Comparison of ENCODE assay signal across 34 cellular contexts in genomic region chr7:148161771-148162170, GRCh38.
"Had no signal": no experiment of that assay in that cellular context is flagged by ENCODE, and none has a peak within 500 bp of the region (broad histone marks: within the 10 kb centered on the region; RNA-seq: fewer than 3 reads in every experiment).

No MANE protein-coding gene starts in this region.

- H3K36me3 ChIP-seq: brain microvascular endothelial cell, breast epithelium had no signal

- H3K27me3 ChIP-seq: body of pancreas, brain microvascular endothelial cell, breast epithelium had no signal

- H3K36me3 Mint-ChIP-seq: activated CD8-positive, alpha-beta memory T cell treated with anti-CD3 and anti-CD28 coated beads, Interleukin-2, amount 10 ng/mL, durations not matched to agents 7 days and 5 days; activated naive CD4-positive, alpha-beta T cell treated with anti-CD3 and anti-CD28 coated beads, Interleukin-2, amount 10 ng/mL, durations not matched to agents 7 days and 5 days; activated naive CD4-positive, alpha-beta T cell treated with anti-CD3 and anti-CD28 coated beads, Interleukin-2, amount 50 U/mL, for 24 hours; activated naive CD8-positive, alpha-beta T cell; activated naive CD8-positive, alpha-beta T cell treated with anti-CD3 and anti-CD28 coated beads, Interleukin-2, amount 10 ng/mL, durations not matched to agents 7 days and 5 days had no signal

- H3K4me1 ChIP-seq: breast epithelium had no signal

- H3K27me3 Mint-ChIP-seq: activated CD4-positive, alpha-beta memory T cell treated with anti-CD3 and anti-CD28 coated beads, Interleukin-2, amount 10 ng/mL, durations not matched to agents 7 days and 5 days; activated CD8-positive, alpha-beta memory T cell treated with anti-CD3 and anti-CD28 coated beads, Interleukin-2, amount 10 ng/mL, durations not matched to agents 7 days and 5 days; activated naive CD4-positive, alpha-beta T cell treated with anti-CD3 and anti-CD28 coated beads, Interleukin-2, amount 10 ng/mL, durations not matched to agents 7 days and 5 days; activated naive CD8-positive, alpha-beta T cell treated with anti-CD3 and anti-CD28 coated beads, Interleukin-2, amount 10 ng/mL, durations not matched to agents 7 days and 5 days had no signal

- DNase-seq: activated B cell treated with CpG ODN at 0.5 μM for 24 hours; activated CD4-positive, alpha-beta memory T cell treated with anti-CD3 and anti-CD28 coated beads, Interleukin-2, amount 10 ng/mL, durations not matched to agents 7 days and 5 days; activated CD4-positive, alpha-beta T cell treated with anti-CD3 and anti-CD28 coated beads for 48 hours; activated CD4-positive, alpha-beta T cell treated with anti-CD3 and anti-CD28 coated beads, Interleukin-2, amount 10 ng/mL, durations not matched to agents 7 days and 5 days; activated CD4-positive, alpha-beta T cell treated with anti-CD3 and anti-CD28 coated beads, Interleukin-2, amount 50 U/mL, for 48 hours; activated CD4-positive, CD25-positive, alpha-beta regulatory T cell treated with anti-CD3 and anti-CD28 coated beads, Interleukin-2, amount 50 U/mL, for 72 hours; activated CD8-positive, alpha-beta memory T cell treated with anti-CD3 and anti-CD28 coated beads for 24 hours; activated CD8-positive, alpha-beta memory T cell treated with anti-CD3 and anti-CD28 coated beads, Interleukin-2, amount 10 ng/mL, durations not matched to agents 7 days and 5 days; activated CD8-positive, alpha-beta memory T cell treated with anti-CD3 and anti-CD28 coated beads, Interleukin-2, amount 50 U/mL, for 48 hours; activated CD8-positive, alpha-beta T cell treated with anti-CD3 and anti-CD28 coated beads, Interleukin-2, amount 10 ng/mL, durations not matched to agents 7 days and 5 days; activated effector memory CD4-positive, alpha-beta T cell treated with Interleukin-2 at 50 U/mL for 16 hours; activated gamma-delta T cell; activated naive CD4-positive, alpha-beta T cell treated with anti-CD3 and anti-CD28 coated beads, Interleukin-2, amount 10 ng/mL, durations not matched to agents 7 days and 5 days; activated naive CD4-positive, alpha-beta T cell treated with Interleukin-2 at 50 U/mL for 16 hours; activated naive CD8-positive, alpha-beta T cell treated with anti-CD3 and anti-CD28 coated beads, Interleukin-2, amount 10 ng/mL, durations not matched to agents 7 days and 5 days; activated naive CD8-positive, alpha-beta T cell treated with anti-CD3 and anti-CD28 coated beads, Interleukin-2, amount 50 U/mL, for 24 hours; activated T-cell treated with anti-CD3 and anti-CD28 coated beads, Interleukin-2, amount 50 U/mL, for 24 hours; activated T-cell treated with anti-CD3 and anti-CD28 coated beads, Interleukin-2, amount 50 U/mL, for 48 hours; amniotic stem cell; aorta; body of pancreas; brain microvascular endothelial cell; central memory CD4-positive, alpha-beta T cell; SW 1271; T-helper 1 cell; T-helper 2 cell; T-helper 9 cell had no signal

- H3K4me1 Mint-ChIP-seq: activated B cell treated with CpG ODN at 0.5 μM for 24 hours; activated CD4-positive, alpha-beta memory T cell treated with anti-CD3 and anti-CD28 coated beads, Interleukin-2, amount 10 ng/mL, durations not matched to agents 7 days and 5 days; activated CD4-positive, alpha-beta T cell treated with anti-CD3 and anti-CD28 coated beads, Interleukin-2, amount 10 ng/mL, durations not matched to agents 7 days and 5 days; activated CD8-positive, alpha-beta memory T cell treated with anti-CD3 and anti-CD28 coated beads, Interleukin-2, amount 10 ng/mL, durations not matched to agents 7 days and 5 days; activated naive CD4-positive, alpha-beta T cell treated with anti-CD3 and anti-CD28 coated beads, Interleukin-2, amount 10 ng/mL, durations not matched to agents 7 days and 5 days; activated naive CD4-positive, alpha-beta T cell treated with anti-CD3 and anti-CD28 coated beads, Interleukin-2, amount 50 U/mL, for 24 hours; activated naive CD8-positive, alpha-beta T cell treated with anti-CD3 and anti-CD28 coated beads, Interleukin-2, amount 10 ng/mL, durations not matched to agents 7 days and 5 days; activated naive CD8-positive, alpha-beta T cell treated with anti-CD3 and anti-CD28 coated beads, Interleukin-2, amount 50 U/mL, for 24 hours had no signal

- H3K4me3 ChIP-seq: body of pancreas, breast epithelium had no signal

- H3K4me3 Mint-ChIP-seq: activated B cell treated with CpG ODN at 0.5 μM for 24 hours; activated CD4-positive, alpha-beta memory T cell treated with anti-CD3 and anti-CD28 coated beads, Interleukin-2, amount 10 ng/mL, durations not matched to agents 7 days and 5 days; activated CD4-positive, alpha-beta T cell treated with anti-CD3 and anti-CD28 coated beads, Interleukin-2, amount 10 ng/mL, durations not matched to agents 7 days and 5 days; activated CD8-positive, alpha-beta memory T cell treated with anti-CD3 and anti-CD28 coated beads, Interleukin-2, amount 10 ng/mL, durations not matched to agents 7 days and 5 days; activated CD8-positive, alpha-beta T cell treated with anti-CD3 and anti-CD28 coated beads, Interleukin-2, amount 10 ng/mL, durations not matched to agents 7 days and 5 days; activated naive CD4-positive, alpha-beta T cell treated with anti-CD3 and anti-CD28 coated beads, Interleukin-2, amount 10 ng/mL, durations not matched to agents 7 days and 5 days; activated naive CD4-positive, alpha-beta T cell treated with anti-CD3 and anti-CD28 coated beads, Interleukin-2, amount 50 U/mL, for 24 hours; activated naive CD8-positive, alpha-beta T cell; activated naive CD8-positive, alpha-beta T cell treated with anti-CD3 and anti-CD28 coated beads, Interleukin-2, amount 10 ng/mL, durations not matched to agents 7 days and 5 days; activated naive CD8-positive, alpha-beta T cell treated with anti-CD3 and anti-CD28 coated beads, Interleukin-2, amount 50 U/mL, for 24 hours; activated T-cell treated with anti-CD3 and anti-CD28 coated beads, Interleukin-2, amount 50 U/mL, for 24 hours; T-helper 1 cell treated with Interleukin-12 subunit alpha and Interleukin-12 subunit beta and Interleukin-4 antibody, amounts not matched to agents 30 μg/mL and 1 μg/mL, for 36 hours; T-helper 2 cell treated with Interferon-gamma antibody and Interleukin-4, amounts not matched to agents 5 μg/mL and 100 μg/mL, for 36 hours had no signal

- H3K9me3 ChIP-seq: body of pancreas, breast epithelium had no signal

- H3K9me3 Mint-ChIP-seq: activated B cell treated with CpG ODN at 0.5 μM for 24 hours; activated CD4-positive, alpha-beta memory T cell treated with anti-CD3 and anti-CD28 coated beads, Interleukin-2, amount 10 ng/mL, durations not matched to agents 7 days and 5 days; activated CD4-positive, alpha-beta T cell treated with anti-CD3 and anti-CD28 coated beads, Interleukin-2, amount 10 ng/mL, durations not matched to agents 7 days and 5 days; activated naive CD4-positive, alpha-beta T cell treated with anti-CD3 and anti-CD28 coated beads, Interleukin-2, amount 10 ng/mL, durations not matched to agents 7 days and 5 days; activated naive CD4-positive, alpha-beta T cell treated with anti-CD3 and anti-CD28 coated beads, Interleukin-2, amount 50 U/mL, for 24 hours; activated naive CD8-positive, alpha-beta T cell treated with anti-CD3 and anti-CD28 coated beads, Interleukin-2, amount 50 U/mL, for 24 hours; activated T-cell treated with anti-CD3 and anti-CD28 coated beads, Interleukin-2, amount 50 U/mL, for 24 hours; activated T-helper 2 cell treated with anti-CD3 and anti-CD28 coated beads, Interferon-gamma antibody, Interleukin-2, Interleukin-4, amounts not matched to agents 10 μg/mL and 5 μg/mL and 100 μg/mL, durations not matched to agents 14 hours and 24 hours and 36 hours; T-helper 1 cell treated with Interleukin-12 subunit alpha and Interleukin-12 subunit beta and Interleukin-4 antibody, amounts not matched to agents 30 μg/mL and 1 μg/mL, for 36 hours; T-helper 2 cell treated with Interferon-gamma antibody and Interleukin-4, amounts not matched to agents 5 μg/mL and 100 μg/mL, for 36 hours had no signal

- ATAC-seq: activated CD8-positive, alpha-beta memory T cell treated with anti-CD3 and anti-CD28 coated beads, Interleukin-2, amount 10 ng/mL, durations not matched to agents 7 days and 5 days; activated CD8-positive, alpha-beta T cell treated with anti-CD3 and anti-CD28 coated beads, Interleukin-2, amount 10 ng/mL, durations not matched to agents 7 days and 5 days; activated naive CD8-positive, alpha-beta T cell treated with anti-CD3 and anti-CD28 coated beads, Interleukin-2, amount 50 U/mL, for 24 hours; body of pancreas had no signal

- H3K27ac Mint-ChIP-seq: activated B cell treated with CpG ODN at 0.5 μM for 24 hours; activated CD4-positive, alpha-beta memory T cell treated with anti-CD3 and anti-CD28 coated beads, Interleukin-2, amount 10 ng/mL, durations not matched to agents 7 days and 5 days; activated CD4-positive, alpha-beta T cell treated with anti-CD3 and anti-CD28 coated beads, Interleukin-2, amount 10 ng/mL, durations not matched to agents 7 days and 5 days; activated CD8-positive, alpha-beta memory T cell treated with anti-CD3 and anti-CD28 coated beads, Interleukin-2, amount 10 ng/mL, durations not matched to agents 7 days and 5 days; activated CD8-positive, alpha-beta T cell treated with anti-CD3 and anti-CD28 coated beads, Interleukin-2, amount 10 ng/mL, durations not matched to agents 7 days and 5 days; activated naive CD4-positive, alpha-beta T cell treated with anti-CD3 and anti-CD28 coated beads, Interleukin-2, amount 10 ng/mL, durations not matched to agents 7 days and 5 days; activated naive CD4-positive, alpha-beta T cell treated with anti-CD3 and anti-CD28 coated beads, Interleukin-2, amount 50 U/mL, for 24 hours; activated naive CD8-positive, alpha-beta T cell; activated naive CD8-positive, alpha-beta T cell treated with anti-CD3 and anti-CD28 coated beads, Interleukin-2, amount 10 ng/mL, durations not matched to agents 7 days and 5 days; activated naive CD8-positive, alpha-beta T cell treated with anti-CD3 and anti-CD28 coated beads, Interleukin-2, amount 50 U/mL, for 24 hours; activated T-cell treated with anti-CD3 and anti-CD28 coated beads, Interleukin-2, amount 50 U/mL, for 24 hours; activated T-helper 2 cell treated with anti-CD3 and anti-CD28 coated beads, Interferon-gamma antibody, Interleukin-2, Interleukin-4, amounts not matched to agents 10 μg/mL and 5 μg/mL and 100 μg/mL, durations not matched to agents 14 hours and 24 hours and 36 hours; T-helper 1 cell treated with Interleukin-12 subunit alpha and Interleukin-12 subunit beta and Interleukin-4 antibody, amounts not matched to agents 30 μg/mL and 1 μg/mL, for 36 hours; T-helper 2 cell treated with Interferon-gamma antibody and Interleukin-4, amounts not matched to agents 5 μg/mL and 100 μg/mL, for 36 hours had no signal

- H3K27ac ChIP-seq: body of pancreas, brain microvascular endothelial cell, breast epithelium, VCaP had no signal
